In the genomic region with DNA sequence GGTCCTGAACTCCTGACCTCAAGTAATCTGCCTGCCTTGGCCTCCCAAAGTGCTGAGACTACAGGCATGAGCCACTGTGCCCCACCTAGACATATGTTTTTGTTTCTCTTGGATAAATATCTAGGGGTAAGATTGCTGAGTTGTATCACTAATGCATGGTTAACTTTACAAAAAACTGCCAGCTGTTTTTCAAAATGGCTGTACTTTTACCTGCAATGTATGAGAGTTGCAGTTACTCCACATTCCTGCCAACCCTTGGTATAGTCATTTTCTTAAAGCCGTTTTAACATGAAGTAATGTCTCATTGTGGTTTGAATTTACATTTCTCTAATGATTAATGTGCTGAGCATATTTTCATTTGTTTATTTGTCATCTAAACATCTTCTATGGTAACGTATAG, we compare ENCODE assay signal across 1 cellular context.
TF ChIP-seq lines count a peak whose summit lies in the region.

No MANE protein-coding gene starts in this region.

TF ChIP-seq in IMR-90, 13 proteins besides CTCF, POLR2A, EP300 and RAD21:
- no peak for TF ChIP-seq BHLHE40 (IDR thresholded peaks at IDR 0.05; ENCODE audit: low read depth, low read length)
- TF ChIP-seq RFX5 (IDR thresholded peaks at IDR 0.05; ENCODE audit: low read depth, low read length), result no peak
- no peak for TF ChIP-seq MXI1 (IDR thresholded peaks at IDR 0.05; ENCODE audit: borderline replicate concordance, low read depth, low read length)
- no peak for TF ChIP-seq NFE2L2 (IDR thresholded peaks at IDR 0.05; ENCODE audit: low read depth, low read length)
- no peak for TF ChIP-seq RCOR1 (IDR thresholded peaks at IDR 0.05; ENCODE audit: insufficient replicate concordance, low read length)
TF ChIP-seq in IMR-90: peak in this region for 0.
